ENCODE assay signal across 8 cellular contexts in genomic region chr10:101843032-101843991, GRCh38. TPM values are rescaled to one million over a fixed set of nuclear protein-coding genes. Genes with fewer than 3 reads are reported as not detected.
DNase-seq lines count a peak whose midpoint lies in the region; ATAC-seq, FAIRE-seq and TF ChIP-seq lines count a peak whose summit lies in the region.

Gene KCNIP2, minus strand, starts transcription at chr10:101843800. Its CDS starts 232 bp downstream, at chr10:101843568.

- DNase-seq in GM13976 (ENCODE audit: low spot score) (peak; percentile 89), NCI-H774 (lab: John Stamatoyannopoulos, UW) (peak; percentile 21), fibroblast of the aortic adventitia (ENCODE audit: low read depth) (no peak), pancreas (peak in 4 of 6 donors; percentile 30 to 76 (median 60)), pons (ENCODE audit: low spot score) (no peak)
- peak; percentile 48 for DNase-seq in activated T-helper 9 cell treated with anti-CD3 and anti-CD28 coated beads, Interleukin-2, amount 50 U/mL, for 16 hours (ENCODE audit: low read depth)

- no peaks in the 10 kb centered on the region for H3K9me3 ChIP-seq in pancreas

- no peak within 1 kb of the TSS for H3K4me3 ChIP-seq in fibroblast of the aortic adventitia (ENCODE audit: low read depth, low read length)
- peak within 1 kb of the TSS in 1 of 4 donors; percentile 35 for H3K4me3 ChIP-seq in pancreas

- ATAC-seq in pancreas = peak; percentile 5 to 27 (median 14)
- no peak for ATAC-seq in GM18870 (IDR thresholded peaks at IDR 0.05; ENCODE audit: unreplicated experiment)
- ATAC-seq in GM21528 (IDR thresholded peaks at IDR 0.05; ENCODE audit: low FRiP score, unreplicated experiment) = no peak

- 32 to 38% methylated on average over 41 to 57 of the region's 59 CpGs for WGBS in pancreas, 2 donors

- H3K27ac ChIP-seq in pancreas = no peak within 1 kb of the TSS

- peaks cover 0 to 8% (median 0%) of the 10 kb centered on the region in 3 donors for H3K36me3 ChIP-seq in pancreas

- H3K4me1 ChIP-seq in pancreas = peaks cover 0 to 3% (median 0%) of the 10 kb centered on the region in 3 donors

- FAIRE-seq in pancreas (lab: Jason Lieb, UNC) = no peak

- intact Hi-C loops in pancreas (cut with DNase I) = loop anchor here in 1 of 3 donors (10.0 kb wide), 1 partner anchor 171 kb away; no protein-coding TSS in a partner anchor

- in situ Hi-C loops in GM13976 (cut with MboI; ENCODE audit: low sequenced_read_pairs, unreplicated experiment) = no loop called here

- TF ChIP-seq CTCF in GM13976 (IDR thresholded peaks at IDR 0.05; ENCODE audit: borderline replicate concordance, control extremely low read depth, extremely low read depth, insufficient read depth, missing control alignments) (peak; percentile 58), fibroblast of the aortic adventitia (IDR thresholded peaks at IDR 0.05; ENCODE audit: insufficient read depth, low read length) (peak; percentile 37), pancreas (IDR thresholded peaks at IDR 0.05) (peak in 3 of 4 donors; percentile 10 to 31 (median 31))

- H3K27me3 ChIP-seq in pancreas = no peaks in the 10 kb centered on the region

RNA-seq across cellular contexts. Expression of gene KCNIP2, which starts in this region (rescaled TPM):
- 0.82 and 1.2 TPM in 2 replicates for total RNA-seq in fibroblast of the aortic adventitia (ENCODE audit: low replicate concordance)
- total RNA-seq in pancreas = 1 to 10 TPM in 4 of 6 donors, under 1 TPM in 2; 0.67 to 2.2 (median 1.2) TPM
- polyA plus RNA-seq in pancreas = 1 to 10 TPM; 1.8 to 3.0 TPM

Comparison
In these comparisons a context has a peak if more than half of its experiments do, and no peak if none do; other contexts are left out.
1. DNase-seq: peak in GM13976 (single experiment), NCI-H774 (single experiment), activated T-helper 9 cell treated with anti-CD3 and anti-CD28 coated beads, Interleukin-2, amount 50 U/mL, for 16 hours (single experiment) and pancreas (4 of 6); none in fibroblast of the aortic adventitia (single experiment) and pons (single experiment).
2. ATAC-seq: peak in pancreas (4 of 4); none in GM18870 (single experiment) and GM21528 (single experiment).
3. Peak in every context shown above with its lines, with median percentiles within 50 percentile points of each other: CTCF ChIP-seq.